ENCODE assay signal across 24 cellular contexts in the genomic region with DNA sequence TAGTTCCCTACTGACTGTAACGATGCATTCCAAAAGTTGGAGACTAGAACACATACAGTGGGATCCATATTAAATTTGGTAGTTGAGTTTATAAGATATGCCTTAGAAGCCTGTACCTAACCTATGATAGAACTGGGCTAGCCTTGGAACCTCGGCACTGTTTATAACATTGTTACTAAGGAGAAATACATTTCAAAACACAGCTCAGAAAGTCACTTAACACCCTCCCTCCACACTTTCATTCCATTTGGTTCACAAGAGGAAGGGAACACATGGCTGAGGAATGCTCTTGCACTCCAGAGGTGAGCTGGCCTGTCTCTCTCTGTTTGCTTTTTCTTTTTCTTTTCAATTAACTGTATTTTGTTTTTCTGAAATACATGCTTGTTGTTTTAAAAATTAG. TPM values are rescaled to one million over a fixed set of nuclear protein-coding genes. Genes with fewer than 3 reads are reported as not detected.
A peak's percentile ranks its signal among the peaks of the same experiment; 100 is the strongest.
DNase-seq lines count a peak whose midpoint lies in the region; ATAC-seq, FAIRE-seq and TF ChIP-seq lines count a peak whose summit lies in the region.
"Had no signal": no experiment of that assay in that cellular context is flagged by ENCODE, and none has a peak within 500 bp of the region (broad histone marks: within the 10 kb centered on the region; RNA-seq: fewer than 3 reads in every experiment).

No MANE protein-coding gene starts in this region.

- no peak for FAIRE-seq in keratinocyte (lab: Jason Lieb, UNC)
- no peak for FAIRE-seq in GM12892 (lab: Jason Lieb, UNC)
- no peak for FAIRE-seq in kidney (lab: Jason Lieb, UNC)
- FAIRE-seq: A549 had no signal

- H2BK15ac ChIP-seq in IMR-90 (ENCODE audit: low read depth, low read length) = peak overlapping the region; percentile 15; the same call in 1 of the 3 replicates

- no peak overlapping the region for H3K23ac ChIP-seq in IMR-90 (ENCODE audit: low read depth, low read length)

- H3K9me1 ChIP-seq in IMR-90 (ENCODE audit: insufficient read depth, low read length) (no peaks in the 10 kb centered on the region), keratinocyte (ENCODE audit: control insufficient read depth, extremely low read depth, insufficient read depth, low read length) (no peaks in the 10 kb centered on the region)

- H4K20me1 ChIP-seq in IMR-90 (ENCODE audit: insufficient read depth, low read length) (no peaks in the 10 kb centered on the region), keratinocyte (ENCODE audit: control insufficient read depth, extremely low read depth, insufficient read depth, low read length) (no peaks in the 10 kb centered on the region)

- H3K4me2 ChIP-seq in IMR-90 (ENCODE audit: low read depth, low read length) (no peak overlapping the region), keratinocyte (ENCODE audit: control insufficient read depth, extremely low read depth, insufficient read depth, low read depth, low read length) (no peak overlapping the region)
- H3K4me2 ChIP-seq: A549 had no signal

- peak; percentile 57 for ATAC-seq in IMR-90 (ENCODE audit: low read depth)
- ATAC-seq: activated CD8-positive, alpha-beta T cell treated with anti-CD3 and anti-CD28 coated beads for 36 hours; left colon had no signal

- H3K4me1 ChIP-seq in IMR-90 (ENCODE audit: control insufficient read depth, insufficient read depth, low read length) = no peaks in the 10 kb centered on the region
- H3K4me1 ChIP-seq in keratinocyte (ENCODE audit: control insufficient read depth, extremely low read depth, insufficient read depth, low read length) = peaks cover 17% of the 10 kb centered on the region
- H3K4me1 ChIP-seq in kidney (ENCODE audit: control insufficient read depth in 1 of 2, insufficient read depth in 1 of 2, low read depth in 1 of 2, low read length in 2 of 2) = no peaks in the 10 kb centered on the region
- H3K4me1 ChIP-seq: A549 had no signal

- H3K4me3 ChIP-seq in IMR-90 (ENCODE audit: insufficient read depth, low read depth, low read length) = no peak overlapping the region
- H3K4me3 ChIP-seq in astrocyte of the spinal cord (ENCODE audit: low read depth, low read length) = no peak overlapping the region
- no peak overlapping the region for H3K4me3 ChIP-seq in keratinocyte (ENCODE audit: control insufficient read depth in 2 of 3, extremely low read depth in 1 of 3, insufficient read depth in 2 of 3, low read depth in 1 of 3, low read length in 3 of 3)
- no peak overlapping the region for H3K4me3 ChIP-seq in kidney (ENCODE audit: low read length in 2 of 2)
- H3K4me3 ChIP-seq: A549, cardiac muscle cell had no signal

- no peak overlapping the region for H3K18ac ChIP-seq in IMR-90 (ENCODE audit: low read depth, low read length)

- intact Hi-C loops in IMR-90 (cut with micrococcal nuclease) = no loop called here
- intact Hi-C loops in kidney (cut with DNase I) = no loop called here

- no peak for TF ChIP-seq CTCF in IMR-90 (conservative IDR thresholded peaks at IDR 0.05; ENCODE audit: low read depth, low read length)
- TF ChIP-seq CTCF in astrocyte of the spinal cord (IDR thresholded peaks at IDR 0.05; ENCODE audit: low read depth, low read length) = no peak
- TF ChIP-seq CTCF in keratinocyte (optimal IDR thresholded peaks at IDR 0.05 in 1 of 3, IDR thresholded peaks at IDR 0.05 in 1 of 3, conservative IDR thresholded peaks at IDR 0.05 in 1 of 3; ENCODE audit: extremely low read depth in 1 of 3, insufficient read depth in 2 of 3, low read length in 3 of 3) = no peak
- TF ChIP-seq CTCF in GM13977 (IDR thresholded peaks at IDR 0.05; ENCODE audit: extremely low read depth, insufficient read depth, missing control alignments) = no peak
- no peak for TF ChIP-seq CTCF in kidney (IDR thresholded peaks at IDR 0.05; ENCODE audit: borderline replicate concordance, extremely low read depth, insufficient read depth)

- H3K79me1 ChIP-seq in IMR-90 (ENCODE audit: low read depth in 1 of 2, low read length in 2 of 2) = no peaks in the 10 kb centered on the region

- H2BK20ac ChIP-seq in IMR-90 (ENCODE audit: low read depth, low read length) = no peak overlapping the region

- H4K8ac ChIP-seq in IMR-90 (ENCODE audit: low read depth in 2 of 2, low read length in 2 of 2) = no peak overlapping the region; a peak in 1 of 4 replicates

- TF ChIP-seq RAD21 in IMR-90 (IDR thresholded peaks at IDR 0.05; ENCODE audit: low read length) = no peak

- H3K56ac ChIP-seq in IMR-90 (ENCODE audit: extremely low read depth, insufficient read depth, low read length) = no peak overlapping the region

- dilution Hi-C loops in IMR-90 (cut with HindIII; ENCODE audit: low sequenced_read_pairs, unreplicated experiment) = no loop called here
- dilution Hi-C loops in keratinocyte (cut with MboI; ENCODE audit: extremely low pct_ligation_motif_present, low sequenced_read_pairs) = no loop called here

- BruUV-seq in IMR-90 (replicated peaks; lab: Mats Ljungman, UMichigan) = no TSS peak

- no peak overlapping the region for H2BK120ac ChIP-seq in IMR-90 (ENCODE audit: low read depth, low read length)

- in situ Hi-C loops in IMR-90 (cut with MboI; ENCODE audit: low sequenced_read_pairs) (no loop called here), astrocyte of the spinal cord (cut with HindIII; ENCODE audit: low sequenced_read_pairs) (no loop called here), GM13977 (cut with MboI; ENCODE audit: low pct_unique_long_range_greater_than_20kb, low sequenced_read_pairs, unreplicated experiment) (no loop called here)

- peak; percentile 50 for DNase-seq in AG20443 (ENCODE audit: low spot score)
- DNase-seq in IMR-90 = no peak
- DNase-seq in astrocyte of the spinal cord (ENCODE audit: low read depth, low spot score) = peak; percentile 36
- DNase-seq in keratinocyte (ENCODE audit: low read depth, low spot score) = no peak
- no peak for DNase-seq in GM12892 (ENCODE audit: insufficient read length)
- no peak for DNase-seq in A172 (ENCODE audit: low spot score)
- DNase-seq in GM13977 (ENCODE audit: low spot score) = no peak
- no peak for DNase-seq in kidney
- DNase-seq: activated CD4-positive, alpha-beta T cell treated with anti-CD3 and anti-CD28 coated beads for 1 hour; activated CD8-positive, alpha-beta T cell treated with anti-CD3 and anti-CD28 coated beads for 36 hours; activated effector memory CD4-positive, alpha-beta T cell treated with Interleukin-2 at 50 U/mL for 16 hours; activated naive CD8-positive, alpha-beta T cell treated with anti-CD3 and anti-CD28 coated beads, Interleukin-2, amount 10 ng/mL, durations not matched to agents 7 days and 5 days; activated T-cell treated with anti-CD3 and anti-CD28 coated beads for 4 hours; GDM1; GOT3; left colon; naive B cell; NCI-H1092 treated with DMSO at 0.1 percent for 48 hours; NCI-H2029; nucleus accumbens; Right ventricle myocardium superior; trophoblast cell had no signal

- no peaks in the 10 kb centered on the region for H3K79me2 ChIP-seq in keratinocyte (ENCODE audit: control insufficient read depth, insufficient read depth, low read length)

- TF ChIP-seq POLR2A in IMR-90 (IDR thresholded peaks at IDR 0.05; ENCODE audit: low read depth, low read length) = no peak
- no peak for TF ChIP-seq POLR2A in GM12892 (IDR thresholded peaks at IDR 0.05; ENCODE audit: low read depth, low read length)

- no peak overlapping the region for H4K5ac ChIP-seq in IMR-90 (ENCODE audit: low read depth, low read length)

- H3K9ac ChIP-seq in IMR-90 (ENCODE audit: low read depth, low read length) (no peak overlapping the region), keratinocyte (ENCODE audit: control insufficient read depth, extremely low read depth, insufficient read depth, low read length) (no peak overlapping the region), kidney (ENCODE audit: low read length in 2 of 2) (no peak overlapping the region)

- POLR2A ChIA-PET in IMR-90 (lab: Charles Lee; ENCODE audit: unreplicated experiment) = no interaction called here

- H3K27me3 ChIP-seq in IMR-90 (ENCODE audit: control insufficient read depth, insufficient read depth, low read length) = no peaks in the 10 kb centered on the region
- H3K27me3 ChIP-seq in keratinocyte (ENCODE audit: control insufficient read depth, extremely low read depth, insufficient read depth, low read length) = no peaks in the 10 kb centered on the region
- H3K27me3 ChIP-seq: cardiac muscle cell had no signal

- H2BK5ac ChIP-seq in IMR-90 (ENCODE audit: low read depth, low read length, poor library complexity, severe bottlenecking) = no peak overlapping the region

- no peaks in the 10 kb centered on the region for H3K36me3 ChIP-seq in IMR-90 (ENCODE audit: control insufficient read depth, insufficient read depth, low read length)
- no peaks in the 10 kb centered on the region for H3K36me3 ChIP-seq in keratinocyte (ENCODE audit: control insufficient read depth in 2 of 2, extremely low read depth in 1 of 2, insufficient read depth in 2 of 2, low read length in 2 of 2)
- H3K36me3 ChIP-seq in kidney (ENCODE audit: control insufficient read depth in 1 of 2, insufficient read depth in 2 of 2, low read length in 2 of 2) = no peaks in the 10 kb centered on the region
- H3K36me3 ChIP-seq: cardiac muscle cell had no signal

- no peak overlapping the region for H2AK5ac ChIP-seq in IMR-90 (ENCODE audit: low read depth, low read length)

- no CpG with 5 or more reads among the region's 2 CpGs for WGBS in IMR-90 (ENCODE audit: extremely low coverage in 2 of 2, insufficient read length in 1 of 2), 2 experiments

- H4K91ac ChIP-seq in IMR-90 (ENCODE audit: insufficient read depth, low read depth, low read length) = no peak overlapping the region

- H3K27ac ChIP-seq in IMR-90 (ENCODE audit: insufficient read depth, low read length) (no peak overlapping the region), keratinocyte (ENCODE audit: control insufficient read depth, insufficient read depth, low read length) (no peak overlapping the region), kidney (ENCODE audit: low read depth in 2 of 2, low read length in 2 of 2) (no peak overlapping the region)
- H3K27ac ChIP-seq: A549, cardiac muscle cell had no signal

- H2AK9ac ChIP-seq in IMR-90 (replicated peaks; ENCODE audit: low read depth, low read length, poor library complexity) = no peak overlapping the region

- H2AFZ ChIP-seq in IMR-90 (replicated peaks; ENCODE audit: low read length, poor library complexity) (peak overlapping the region; percentile 3), keratinocyte (ENCODE audit: control insufficient read depth, low read length) (peak overlapping the region; percentile 47)

- no peaks in the 10 kb centered on the region for H3K9me3 ChIP-seq in IMR-90 (ENCODE audit: control insufficient read depth, insufficient read depth, low read length)
- H3K9me3 ChIP-seq in keratinocyte (ENCODE audit: control insufficient read depth, low read depth, low read length) = no peaks in the 10 kb centered on the region
- no peaks in the 10 kb centered on the region for H3K9me3 ChIP-seq in kidney (ENCODE audit: control insufficient read depth in 1 of 2, low read length in 2 of 2)
- H3K9me3 ChIP-seq: A549 had no signal

- CTCF ChIA-PET in IMR-90 (lab: Yijun Ruan, JAX) = no interaction called here

- no peak overlapping the region for H3K4ac ChIP-seq in IMR-90 (ENCODE audit: low read depth, low read length)

- no peak overlapping the region for H3K14ac ChIP-seq in IMR-90 (replicated peaks; ENCODE audit: low read depth, low read length)

RNA-seq across cellular contexts. Expression of gene TSC22D2, which starts 48.7 kb away (rescaled TPM):
- 12.2 and 15.8 TPM in 2 replicates for total RNA-seq in IMR-90 (2012; rRNA removed)
- 16.7 and 20.5 TPM in 2 replicates for polyA plus RNA-seq in IMR-90 (2012; rRNA removed)
- 6.3 and 8.5 TPM in 2 replicates for polyA plus RNA-seq in IMR-90 (2012; cell fraction: cytosol; rRNA removed)
- 8.2 and 33.9 TPM in 2 replicates for polyA plus RNA-seq in IMR-90 (2012; cell fraction: nucleus; rRNA removed; ENCODE audit: low replicate concordance)
- 16.3 to 22.3 TPM (median 19.3 TPM) in 3 replicates for polyA plus RNA-seq in keratinocyte
- 125 TPM for polyA plus RNA-seq in keratinocyte (2011; ENCODE audit: low read depth)
- polyA plus RNA-seq in keratinocyte (2011; cell fraction: cytosol; rRNA removed) = 7.4 and 15.8 TPM in 2 replicates
- 43.1 and 52.5 TPM in 2 replicates for polyA plus RNA-seq in keratinocyte (2011; cell fraction: nucleus; rRNA removed)
- 20.4 and 38.9 TPM in 2 replicates for polyA plus RNA-seq in keratinocyte (2012; ENCODE audit: low replicate concordance)
- polyA minus RNA-seq in keratinocyte = 19.9 to 41.0 TPM (median 28.5 TPM) in 3 replicates
- 13.8 TPM for polyA minus RNA-seq in keratinocyte (2011; cell fraction: cytosol; rRNA and poly(A)+ RNA removed)
- polyA minus RNA-seq in keratinocyte (2011; cell fraction: nucleus; rRNA and poly(A)+ RNA removed) = 52.3 and 100 TPM in 2 replicates
- 10.9 TPM for polyA plus RNA-seq in GM12892 (2012; ENCODE audit: missing spikeins)
- 8.8 and 12.9 TPM in 2 replicates for total RNA-seq in A172 (2014; rRNA removed; shearing (Covaris generic))
- total RNA-seq in kidney = 25.3 TPM
- 13.4 TPM for polyA plus RNA-seq in kidney (ENCODE audit: insufficient read depth, low read depth, low replicate concordance)

Comparison
In these comparisons a context has a peak if more than half of its experiments do, and no peak if none do; other contexts are left out.
1. DNase-seq: peak in AG20443 (single experiment) and astrocyte of the spinal cord (single experiment); none in IMR-90 (single experiment), keratinocyte (single experiment), GM12892 (single experiment), A172 (single experiment), GM13977 (single experiment) and kidney (single experiment).